12 cellular contexts compared by ENCODE assay signal in the genomic region with DNA sequence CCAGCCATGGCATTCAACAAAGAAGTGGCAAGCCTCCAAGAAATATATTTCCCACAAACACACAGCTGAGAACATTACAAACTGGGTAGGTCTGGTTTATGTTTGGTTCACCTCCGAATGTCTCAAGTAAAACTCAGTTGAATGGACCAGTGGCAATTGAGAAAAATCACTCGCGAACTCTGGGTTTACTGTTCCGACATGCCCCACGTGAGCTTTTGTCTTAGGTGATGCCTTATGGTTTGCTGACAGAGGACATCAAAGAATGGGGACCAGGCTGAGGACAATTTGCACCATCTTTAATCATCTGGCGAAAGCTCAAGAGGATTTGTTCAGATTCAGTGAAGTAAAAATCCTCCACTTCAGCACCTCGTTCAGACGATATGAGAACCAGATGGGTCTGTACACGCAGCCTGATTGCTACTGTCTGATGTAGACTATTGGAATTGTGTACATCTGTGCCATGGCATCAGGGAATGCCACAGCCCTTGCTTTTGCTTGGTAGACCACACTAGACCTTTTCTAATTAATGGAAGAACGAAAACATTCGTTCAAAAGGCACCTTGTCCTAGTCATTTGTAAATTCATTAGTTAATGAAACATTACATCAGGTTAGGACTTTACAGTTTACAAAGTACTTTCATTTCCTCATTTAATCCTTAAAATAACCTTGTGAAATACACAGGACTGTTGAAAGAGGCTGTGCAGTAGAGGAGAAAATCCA. TPM values are rescaled to one million over a fixed set of nuclear protein-coding genes. Genes with fewer than 3 reads are reported as not detected.
A peak's percentile ranks its signal among the peaks of the same experiment; 100 is the strongest.
DNase-seq lines count a peak whose midpoint lies in the region; ATAC-seq, FAIRE-seq and TF ChIP-seq lines count a peak whose summit lies in the region.
"Had no signal": no experiment of that assay in that cellular context is flagged by ENCODE, and none has a peak within 500 bp of the region (broad histone marks: within the 10 kb centered on the region; RNA-seq: fewer than 3 reads in every experiment).

No MANE protein-coding gene starts in this region.

- H3K4me1 ChIP-seq in thyroid gland = no peaks in the 10 kb centered on the region
- H3K4me1 ChIP-seq: gastrocnemius medialis had no signal

- no peak overlapping the region for H3K4me3 ChIP-seq in NB4 (ENCODE audit: low read depth, low read length)
- H3K4me3 ChIP-seq in thyroid gland (replicated peaks in 1 of 3) = no peak overlapping the region
- H3K4me3 ChIP-seq: gastrocnemius medialis had no signal

- ATAC-seq in Right ventricle myocardium inferior (peak; percentile 75), HG02885 (IDR thresholded peaks at IDR 0.05; ENCODE audit: poor library complexity, unreplicated experiment) (peak; percentile 91)
- ATAC-seq: gastrocnemius medialis, WTC11 had no signal

- FAIRE-seq in HTR-8/SVneo (lab: Jason Lieb, UNC) = no peak

- H3K27me3 ChIP-seq in thyroid gland = no peaks in the 10 kb centered on the region
- H3K27me3 ChIP-seq: gastrocnemius medialis had no signal

- no peaks in the 10 kb centered on the region for H3K36me3 Mint-ChIP-seq in type B pancreatic cell
- H3K36me3 Mint-ChIP-seq: WTC11 had no signal

- peaks cover 17% of the 10 kb centered on the region for H3K9me3 Mint-ChIP-seq in type B pancreatic cell
- H3K9me3 Mint-ChIP-seq: nephron progenitor cell had no signal

- DNase-seq in Right ventricle myocardium inferior (ENCODE audit: missing footprints) (no peak), cardiac septum (ENCODE audit: low spot score) (no peak), NB4 (ENCODE audit: low read depth) (peak; percentile 25), type B pancreatic cell (ENCODE audit: extremely low spot score, unreplicated experiment) (no peak), HTR-8/SVneo (ENCODE audit: insufficient read length, low spot score) (no peak), thyroid gland (no peak), medulla oblongata (ENCODE audit: extremely low spot score) (no peak)
- DNase-seq: gastrocnemius medialis, NCI-H1092 treated with DMSO at 0.1 percent for 48 hours, nephron progenitor cell had no signal

- WGBS in thyroid gland, 2 donors = 52 to 65% methylated on average over 11 of the region's 11 CpGs

- H3K9me3 ChIP-seq in thyroid gland = no peaks in the 10 kb centered on the region
- H3K9me3 ChIP-seq: gastrocnemius medialis had no signal

- no peak for TF ChIP-seq POLR2A in NB4 (IDR thresholded peaks at IDR 0.05; ENCODE audit: extremely low read depth, insufficient read length)
- TF ChIP-seq POLR2A in thyroid gland (IDR thresholded peaks at IDR 0.05) = no peak

- H3K36me3 ChIP-seq in thyroid gland = no peaks in the 10 kb centered on the region
- H3K36me3 ChIP-seq: gastrocnemius medialis had no signal

- peak overlapping the region; percentile 29 for H3K4me3 Mint-ChIP-seq in type B pancreatic cell
- H3K4me3 Mint-ChIP-seq: nephron progenitor cell, WTC11 had no signal

- TF ChIP-seq CTCF in NB4 (IDR thresholded peaks at IDR 0.05; ENCODE audit: low read depth, low read length) (no peak), type B pancreatic cell (conservative IDR thresholded peaks at IDR 0.05) (no peak), thyroid gland (IDR thresholded peaks at IDR 0.05) (no peak)

- no peaks in the 10 kb centered on the region for H3K27me3 Mint-ChIP-seq in type B pancreatic cell

- intact Hi-C loops in Right ventricle myocardium inferior (cut with DNase I) (no loop called here), cardiac septum (cut with DNase I) (no loop called here), thyroid gland (cut with DNase I) (no loop called here)

- peaks cover 37% of the 10 kb centered on the region for H3K4me1 Mint-ChIP-seq in type B pancreatic cell (ENCODE audit: unreplicated experiment)
- H3K4me1 Mint-ChIP-seq: nephron progenitor cell, WTC11 had no signal

- H3K27ac Mint-ChIP-seq in type B pancreatic cell = peak overlapping the region; percentile 11
- H3K27ac Mint-ChIP-seq: nephron progenitor cell, WTC11 had no signal

- no peak overlapping the region for H3K27ac ChIP-seq in thyroid gland
- H3K27ac ChIP-seq: gastrocnemius medialis had no signal

RNA-seq across cellular contexts. Expression of a gene that starts 59.4 kb away (rescaled TPM):
- total RNA-seq in Right ventricle myocardium inferior (not detected), cardiac septum (not detected), type B pancreatic cell (ENCODE audit: low replicate concordance) (1.7 and 3.0 TPM in 2 replicates), thyroid gland (not detected)
- total RNA-seq: gastrocnemius medialis, WTC11 had no signal
